In the genomic region with DNA sequence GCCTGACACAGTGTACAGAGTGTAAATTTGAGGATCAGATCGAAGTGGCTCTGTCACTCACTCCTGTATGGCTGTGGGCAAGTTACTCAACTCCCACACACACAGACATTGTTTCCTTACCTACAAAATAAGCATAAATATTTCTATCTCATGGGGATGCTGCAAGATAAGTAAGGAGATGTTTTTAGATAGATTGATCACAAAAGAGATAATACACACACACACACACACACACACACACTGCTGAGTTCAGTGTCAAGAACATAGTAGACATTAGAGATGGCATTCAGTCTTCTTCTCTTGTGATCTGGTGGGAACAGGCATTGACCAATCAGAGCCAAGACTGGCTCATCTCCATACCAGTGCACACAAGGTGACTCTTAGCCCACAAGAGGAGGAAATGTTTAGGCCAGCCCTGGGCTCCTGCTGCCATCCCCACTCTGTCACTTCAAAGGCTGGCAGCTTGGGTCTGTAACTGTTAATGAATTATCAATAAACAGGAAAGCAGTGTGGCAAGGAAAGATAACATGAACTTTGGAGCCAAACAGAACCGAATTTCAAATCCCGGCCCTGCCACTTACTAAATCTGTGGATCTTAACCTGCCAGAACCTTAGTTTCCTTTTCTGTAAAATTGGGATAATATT, we compare ENCODE assay signal across 1 cellular context.
TF ChIP-seq lines count a peak whose summit lies in the region.

No MANE protein-coding gene starts in this region.

TF ChIP-seq in HepG2, 621 proteins besides CTCF, POLR2A, EP300 and RAD21 (continued from another document and continues in another):
- TF ChIP-seq AKNA (CRISPR knock-in tag; IDR thresholded peaks at IDR 0.05; ENCODE audit: borderline replicate concordance) (no peak), ZNF432 (CRISPR knock-in tag; IDR thresholded peaks at IDR 0.05; ENCODE audit: borderline replicate concordance) (no peak), HHEX (CRISPR knock-in tag; IDR thresholded peaks at IDR 0.05) (peak; percentile 72), ZNF335 (CRISPR knock-in tag; IDR thresholded peaks at IDR 0.05) (peak; percentile 90), ZNF317 (CRISPR knock-in tag; IDR thresholded peaks at IDR 0.05) (0 out of 2 replicates have a peak, but pooled peaks have one; percentile 28), TAF1 (CRISPR knock-in tag; IDR thresholded peaks at IDR 0.05) (peak; percentile 50; the same call in 1 of the 2 replicates), ZSCAN29 (CRISPR knock-in tag; conservative IDR thresholded peaks at IDR 0.05) (0 out of 2 replicates have a peak, but pooled peaks have one; percentile 63), MIXL1 (CRISPR knock-in tag; IDR thresholded peaks at IDR 0.05) (peak; percentile 100), NR2F1 (CRISPR knock-in tag; IDR thresholded peaks at IDR 0.05) (0 out of 4 replicates have a peak, but pooled peaks of 1 of the 2 experiments have one; percentile 18), GABPB1 (CRISPR knock-in tag; IDR thresholded peaks at IDR 0.05) (peak; percentile 45; the same call in 1 of the 2 replicates), CENPX (CRISPR knock-in tag; IDR thresholded peaks at IDR 0.05) (no peak), ZNF652 (CRISPR knock-in tag; IDR thresholded peaks at IDR 0.05; ENCODE audit: borderline replicate concordance, low read depth) (peak; percentile 81; the same call in 1 of the 2 replicates), HNF1A (IDR thresholded peaks at IDR 0.05; ENCODE audit: low read depth) (peak; percentile 94), HNF1A (CRISPR knock-in tag; IDR thresholded peaks at IDR 0.05; ENCODE audit: borderline replicate concordance) (peak; percentile 97), RFXAP (CRISPR knock-in tag; IDR thresholded peaks at IDR 0.05; ENCODE audit: borderline replicate concordance) (peak; percentile 94), ZSCAN9 (CRISPR knock-in tag; IDR thresholded peaks at IDR 0.05; ENCODE audit: borderline replicate concordance) (peak; percentile 83; the same call in 1 of the 2 replicates), MBD4 (IDR thresholded peaks at IDR 0.05; ENCODE audit: borderline replicate concordance, low read length) (no peak), ZNF318 (CRISPR knock-in tag; IDR thresholded peaks at IDR 0.05) (no peak), ZNF260 (CRISPR knock-in tag; IDR thresholded peaks at IDR 0.05; ENCODE audit: borderline replicate concordance, low read depth) (no peak), CBX2 (IDR thresholded peaks at IDR 0.05; ENCODE audit: low read depth, low read length) (no peak), CBX2 (CRISPR knock-in tag; IDR thresholded peaks at IDR 0.05; ENCODE audit: low read depth) (no peak), SNAPC2 (CRISPR knock-in tag; IDR thresholded peaks at IDR 0.05) (peak; percentile 70; the same call in 1 of the 2 replicates), ZMYM2 (CRISPR knock-in tag; IDR thresholded peaks at IDR 0.05) (peak; percentile 77; the same call in 1 of the 2 replicates), GFI1 (CRISPR knock-in tag; IDR thresholded peaks at IDR 0.05; ENCODE audit: borderline replicate concordance) (peak; percentile 99), ZNF790 (CRISPR knock-in tag; IDR thresholded peaks at IDR 0.05; ENCODE audit: borderline replicate concordance) (no peak), ZNF17 (CRISPR knock-in tag; IDR thresholded peaks at IDR 0.05) (0 out of 2 replicates have a peak, but pooled peaks have one; percentile 64), PRMT3 (CRISPR knock-in tag; IDR thresholded peaks at IDR 0.05; ENCODE audit: borderline replicate concordance, low read depth) (peak; percentile 57; the same call in 1 of the 2 replicates), ZNF605 (CRISPR knock-in tag; IDR thresholded peaks at IDR 0.05) (peak; percentile 98), HNRNPL (IDR thresholded peaks at IDR 0.05; ENCODE audit: low read depth, low read length) (0 out of 2 replicates have a peak, but pooled peaks have one; percentile 60), POLR2AphosphoS5 (IDR thresholded peaks at IDR 0.05; ENCODE audit: low read depth, low read length) (peak; percentile 64; the same call in 1 of the 2 replicates), SALL1 (CRISPR knock-in tag; IDR thresholded peaks at IDR 0.05) (peak; percentile 99), ZNF761 (CRISPR knock-in tag; conservative IDR thresholded peaks at IDR 0.05) (peak; percentile 62; the same call in 1 of the 2 replicates), SKI (IDR thresholded peaks at IDR 0.05; ENCODE audit: partially characterized antibody) (peak; percentile 77)
- TF ChIP-seq, protein P1, sequence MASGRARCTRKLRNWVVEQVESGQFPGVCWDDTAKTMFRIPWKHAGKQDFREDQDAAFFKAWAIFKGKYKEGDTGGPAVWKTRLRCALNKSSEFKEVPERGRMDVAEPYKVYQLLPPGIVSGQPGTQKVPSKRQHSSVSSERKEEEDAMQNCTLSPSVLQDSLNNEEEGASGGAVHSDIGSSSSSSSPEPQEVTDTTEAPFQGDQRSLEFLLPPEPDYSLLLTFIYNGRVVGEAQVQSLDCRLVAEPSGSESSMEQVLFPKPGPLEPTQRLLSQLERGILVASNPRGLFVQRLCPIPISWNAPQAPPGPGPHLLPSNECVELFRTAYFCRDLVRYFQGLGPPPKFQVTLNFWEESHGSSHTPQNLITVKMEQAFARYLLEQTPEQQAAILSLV (CRISPR knock-in tag; IDR thresholded peaks at IDR 0.05; ENCODE audit: borderline replicate concordance) = 0 out of 2 replicates have a peak, but pooled peaks have one; percentile 33
- TF ChIP-seq, protein P2, sequence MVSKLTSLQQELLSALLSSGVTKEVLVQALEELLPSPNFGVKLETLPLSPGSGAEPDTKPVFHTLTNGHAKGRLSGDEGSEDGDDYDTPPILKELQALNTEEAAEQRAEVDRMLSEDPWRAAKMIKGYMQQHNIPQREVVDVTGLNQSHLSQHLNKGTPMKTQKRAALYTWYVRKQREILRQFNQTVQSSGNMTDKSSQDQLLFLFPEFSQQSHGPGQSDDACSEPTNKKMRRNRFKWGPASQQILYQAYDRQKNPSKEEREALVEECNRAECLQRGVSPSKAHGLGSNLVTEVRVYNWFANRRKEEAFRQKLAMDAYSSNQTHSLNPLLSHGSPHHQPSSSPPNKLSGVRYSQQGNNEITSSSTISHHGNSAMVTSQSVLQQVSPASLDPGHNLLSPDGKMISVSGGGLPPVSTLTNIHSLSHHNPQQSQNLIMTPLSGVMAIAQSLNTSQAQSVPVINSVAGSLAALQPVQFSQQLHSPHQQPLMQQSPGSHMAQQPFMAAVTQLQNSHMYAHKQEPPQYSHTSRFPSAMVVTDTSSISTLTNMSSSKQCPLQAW (CRISPR knock-in tag; IDR thresholded peaks at IDR 0.05) = peak; percentile 99
